ENCODE assay signal across 1 cellular context in the genomic region with DNA sequence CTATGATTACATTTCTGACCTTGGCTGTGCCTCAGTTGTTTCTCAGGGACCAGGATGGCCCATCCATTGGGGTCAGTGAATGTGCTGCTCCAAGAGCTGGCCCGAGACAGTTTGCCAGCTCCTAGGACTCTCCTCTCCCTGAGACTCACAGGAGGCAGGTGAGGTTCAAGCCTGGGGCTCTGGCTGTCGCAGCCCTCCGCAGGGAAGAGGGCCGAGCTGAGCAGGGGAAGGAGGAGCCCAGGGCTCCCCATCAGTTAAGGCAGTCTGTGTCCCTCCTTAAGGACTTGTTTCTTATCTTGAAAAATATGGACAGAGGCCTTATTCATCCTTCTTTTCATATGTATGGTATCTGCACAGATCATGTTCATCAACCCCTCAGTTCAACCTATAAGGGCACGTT.
TF ChIP-seq lines count a peak whose summit lies in the region.

No MANE protein-coding gene starts in this region.

TF ChIP-seq in IMR-90, 13 proteins besides CTCF, POLR2A, EP300 and RAD21:
- TF ChIP-seq MXI1 (IDR thresholded peaks at IDR 0.05; ENCODE audit: borderline replicate concordance, low read depth, low read length) (no peak), RFX5 (IDR thresholded peaks at IDR 0.05; ENCODE audit: low read depth, low read length) (no peak), CEBPB (IDR thresholded peaks at IDR 0.05; ENCODE audit: low read depth, low read length) (no peak), SMC3 (IDR thresholded peaks at IDR 0.05; ENCODE audit: low read depth, low read length) (no peak), FOS (IDR thresholded peaks at IDR 0.05; ENCODE audit: low read depth, low read length) (no peak), NFE2L2 (IDR thresholded peaks at IDR 0.05; ENCODE audit: low read depth, low read length) (no peak), BHLHE40 (IDR thresholded peaks at IDR 0.05; ENCODE audit: low read depth, low read length) (no peak), MAZ (IDR thresholded peaks at IDR 0.05; ENCODE audit: borderline replicate concordance, low read depth, low read length) (no peak), MAFK (IDR thresholded peaks at IDR 0.05; ENCODE audit: low read depth, low read length) (no peak), RCOR1 (IDR thresholded peaks at IDR 0.05; ENCODE audit: insufficient replicate concordance, low read length) (no peak), CHD1 (IDR thresholded peaks at IDR 0.05; ENCODE audit: low read depth, low read length) (no peak)
- TF ChIP-seq, protein P1, sequence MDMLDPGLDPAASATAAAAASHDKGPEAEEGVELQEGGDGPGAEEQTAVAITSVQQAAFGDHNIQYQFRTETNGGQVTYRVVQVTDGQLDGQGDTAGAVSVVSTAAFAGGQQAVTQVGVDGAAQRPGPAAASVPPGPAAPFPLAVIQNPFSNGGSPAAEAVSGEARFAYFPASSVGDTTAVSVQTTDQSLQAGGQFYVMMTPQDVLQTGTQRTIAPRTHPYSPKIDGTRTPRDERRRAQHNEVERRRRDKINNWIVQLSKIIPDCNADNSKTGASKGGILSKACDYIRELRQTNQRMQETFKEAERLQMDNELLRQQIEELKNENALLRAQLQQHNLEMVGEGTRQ (IDR thresholded peaks at IDR 0.05; ENCODE audit: low read depth, low read length) = no peak
- TF ChIP-seq, protein P2, sequence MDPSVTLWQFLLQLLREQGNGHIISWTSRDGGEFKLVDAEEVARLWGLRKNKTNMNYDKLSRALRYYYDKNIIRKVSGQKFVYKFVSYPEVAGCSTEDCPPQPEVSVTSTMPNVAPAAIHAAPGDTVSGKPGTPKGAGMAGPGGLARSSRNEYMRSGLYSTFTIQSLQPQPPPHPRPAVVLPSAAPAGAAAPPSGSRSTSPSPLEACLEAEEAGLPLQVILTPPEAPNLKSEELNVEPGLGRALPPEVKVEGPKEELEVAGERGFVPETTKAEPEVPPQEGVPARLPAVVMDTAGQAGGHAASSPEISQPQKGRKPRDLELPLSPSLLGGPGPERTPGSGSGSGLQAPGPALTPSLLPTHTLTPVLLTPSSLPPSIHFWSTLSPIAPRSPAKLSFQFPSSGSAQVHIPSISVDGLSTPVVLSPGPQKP (IDR thresholded peaks at IDR 0.05; ENCODE audit: borderline replicate concordance, low read depth, low read length) = no peak
